Comparison of ENCODE assay signal across 22 cellular contexts in the genomic region with DNA sequence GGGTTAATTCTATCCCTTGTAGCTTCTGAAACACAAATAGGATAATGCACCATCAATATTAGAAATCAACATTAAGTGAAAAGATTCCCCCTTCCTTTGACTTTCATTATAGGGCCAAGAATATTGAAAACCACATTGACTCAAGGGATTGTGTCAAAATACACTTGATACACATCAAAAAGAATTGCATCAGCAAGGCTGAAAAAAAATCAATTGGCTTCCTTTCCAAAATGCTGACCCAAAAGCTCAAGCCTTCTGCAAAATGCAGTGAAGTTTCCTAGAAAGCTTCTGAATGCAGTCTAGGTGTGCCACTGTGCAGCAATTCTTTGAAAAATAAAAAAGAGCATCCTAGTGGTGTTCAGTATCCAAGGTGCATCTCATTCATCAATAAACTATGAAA.
"Had no signal": no experiment of that assay in that cellular context is flagged by ENCODE, and none has a peak within 500 bp of the region (broad histone marks: within the 10 kb centered on the region; RNA-seq: fewer than 3 reads in every experiment).

No MANE protein-coding gene starts in this region.

- H3K36me3 ChIP-seq: colonic mucosa, gastroesophageal sphincter, heart left ventricle, left lung had no signal

- H3K4me2 ChIP-seq: hepatocyte had no signal

- ATAC-seq: effector memory CD8-positive, alpha-beta T cell; esophagus mucosa; foreskin keratinocyte; gastroesophageal sphincter; heart left ventricle; left cardiac atrium; left lung; left ventricle myocardium superior; naive thymus-derived CD4-positive, alpha-beta T cell had no signal

- H2AFZ ChIP-seq: hepatocyte had no signal

- H3K9me3 ChIP-seq: colonic mucosa, gastroesophageal sphincter, heart left ventricle, left lung had no signal

- H3K27me3 ChIP-seq: colonic mucosa, foreskin keratinocyte, heart left ventricle, left lung had no signal

- H3K4me1 ChIP-seq: colonic mucosa, foreskin keratinocyte, gastroesophageal sphincter, heart left ventricle, left lung had no signal

- DNase-seq: colonic mucosa; cortex of kidney; effector CD8-positive, alpha-beta T cell; effector memory CD8-positive, alpha-beta T cell; endodermal cell; erythroblast; foreskin keratinocyte; heart left ventricle; hypothalamus; immature natural killer cell; left cardiac atrium; left lung; left ventricle myocardium superior; mammary epithelial cell; mesendoderm; midbrain; naive thymus-derived CD4-positive, alpha-beta T cell had no signal

- H3K4me3 ChIP-seq: colonic mucosa, gastroesophageal sphincter, heart left ventricle, hepatocyte, left lung, lung had no signal

- H3K27ac ChIP-seq: colonic mucosa, epithelial cell of prostate, foreskin keratinocyte, gastroesophageal sphincter, heart left ventricle, hepatocyte, left lung had no signal
